In genomic region chr17:77315010-77315409, GRCh38 we compare ENCODE assay signal across 19 cellular contexts.
DNase-seq lines count a peak whose midpoint lies in the region; ATAC-seq, FAIRE-seq and TF ChIP-seq lines count a peak whose summit lies in the region.
"Had no signal": no experiment of that assay in that cellular context is flagged by ENCODE, and none has a peak within 500 bp of the region (broad histone marks: within the 10 kb centered on the region; RNA-seq: fewer than 3 reads in every experiment).

No MANE protein-coding gene starts in this region.

- H3K9me3 Mint-ChIP-seq in immature natural killer cell, result no peaks in the 10 kb centered on the region
- H3K9me3 Mint-ChIP-seq: H9 had no signal

- H2BK15ac ChIP-seq in IMR-90 (ENCODE audit: low read depth, low read length), result no peak overlapping the region
- no peak overlapping the region for H2BK15ac ChIP-seq in mesenchymal stem cell (ENCODE audit: low read depth, poor library complexity, severe bottlenecking)

- peak overlapping the region in 1 of 2 experiments; percentile 91 for H2BK12ac ChIP-seq in mesenchymal stem cell (ENCODE audit: low read length in 2 of 2)

- H3K56ac ChIP-seq in IMR-90 (ENCODE audit: extremely low read depth, insufficient read depth, low read length), result no peak overlapping the region

- no peak overlapping the region for H3K18ac ChIP-seq in IMR-90 (ENCODE audit: low read depth, low read length)
- H3K18ac ChIP-seq in mesenchymal stem cell (ENCODE audit: low read depth in 1 of 2, low read length in 2 of 2), result no peak overlapping the region

- no CpG with 5 or more reads among the region's 8 CpGs for WGBS in IMR-90 (ENCODE audit: extremely low coverage in 2 of 2, insufficient read length in 1 of 2), 2 experiments
- 81% methylated on average over 6 of the region's 8 CpGs for WGBS in K562 (ENCODE audit: insufficient coverage, low coverage, missing lambda C conversion rate)
- 98% methylated on average over 5 of the region's 8 CpGs for WGBS in mesenchymal stem cell
- WGBS in transverse colon (ENCODE audit: low coverage in 1 of 2), 2 donors, result 88% methylated on average over 8 of the region's 8 CpGs; no CpG with 5 or more reads in 1 of the 2 donors

- H2AK9ac ChIP-seq in IMR-90 (replicated peaks; ENCODE audit: low read depth, low read length, poor library complexity), result no peak overlapping the region

- H3K4me1 ChIP-seq in IMR-90 (ENCODE audit: control insufficient read depth, insufficient read depth, low read length) (peaks cover 36% of the 10 kb centered on the region), K562 (replicated peaks in 1 of 2; ENCODE audit: control insufficient read depth in 2 of 2, insufficient read depth in 2 of 2, low read length in 2 of 2) (peaks cover 8 to 36% of the 10 kb centered on the region in 2 experiments; a peak in 4 of 5 replicates), mesenchymal stem cell (ENCODE audit: control insufficient read depth, insufficient read depth, low read depth, low read length) (peaks cover 57% of the 10 kb centered on the region), transverse colon (peaks cover 25 to 58% (median 44%) of the 10 kb centered on the region in 4 donors)

- H3K4me1 Mint-ChIP-seq in immature natural killer cell, result peaks cover 9 to 16% of the 10 kb centered on the region in 2 donors

- intact Hi-C loops in IMR-90 (cut with micrococcal nuclease) (no loop called here), K562 (cut with micrococcal nuclease) (no loop called here), transverse colon (cut with DNase I; ENCODE audit: low total_unique reads) (no loop called here)

- H2BK20ac ChIP-seq in IMR-90 (ENCODE audit: low read depth, low read length), result no peak overlapping the region

- no peak overlapping the region for H2AFZ ChIP-seq in IMR-90 (replicated peaks; ENCODE audit: low read length, poor library complexity)
- H2AFZ ChIP-seq in K562 (ENCODE audit: low read depth, low read length), result no peak overlapping the region
- no peak overlapping the region for H2AFZ ChIP-seq in mesenchymal stem cell (ENCODE audit: low read depth, low read length)

- H4K8ac ChIP-seq in IMR-90 (ENCODE audit: low read depth in 2 of 2, low read length in 2 of 2), result no peak overlapping the region
- H4K8ac ChIP-seq in mesenchymal stem cell (ENCODE audit: low read length), result no peak overlapping the region

- no peak for DNase-seq in IMR-90
- no peak for DNase-seq in K562 (ENCODE audit: extremely low read depth in 1 of 4, low spot score in 3 of 4)
- DNase-seq in mesenchymal stem cell, result no peak
- DNase-seq in transverse colon, result peak; percentile 5
- DNase-seq in immature natural killer cell, result no peak
- DNase-seq in NCI-H2081 (lab: John Stamatoyannopoulos, UW), result no peak
- DNase-seq in ACHN, result no peak
- DNase-seq: DND-41, H9, NCI-H1417, NCI-H187 treated with DMSO at 0.1 percent for 48 hours, NCI-H2171, NCI-H446 treated with DMSO at 0.1 percent for 48 hours, NCI-H748 treated with DMSO at 0.1 percent for 48 hours, PC-3, SHP77 had no signal

- no peak overlapping the region for H4K5ac ChIP-seq in IMR-90 (ENCODE audit: low read depth, low read length)

- H2AK5ac ChIP-seq in IMR-90 (ENCODE audit: low read depth, low read length) (0 out of 2 replicates have a peak overlapping the region, but pooled peaks have one; percentile 66), mesenchymal stem cell (ENCODE audit: low read length, severe bottlenecking) (peak overlapping the region; percentile 93)

- H3K36me3 ChIP-seq in IMR-90 (ENCODE audit: control insufficient read depth, insufficient read depth, low read length) (no peaks in the 10 kb centered on the region), K562 (ENCODE audit: control insufficient read depth, insufficient read depth, low read length) (no peaks in the 10 kb centered on the region), mesenchymal stem cell (ENCODE audit: control insufficient read depth in 1 of 2, insufficient read depth in 2 of 2, low read depth in 1 of 2, low read length in 2 of 2) (peaks cover 0 to 36% of the 10 kb centered on the region in 2 experiments), transverse colon (no peaks in the 10 kb centered on the region)
- H3K36me3 ChIP-seq: BE2C had no signal

- H3K36me3 Mint-ChIP-seq in immature natural killer cell, result no peaks in the 10 kb centered on the region

- no peak for TF ChIP-seq RAD21 in IMR-90 (IDR thresholded peaks at IDR 0.05; ENCODE audit: low read length)
- TF ChIP-seq RAD21 in K562 (CRISPR knock-in tag; conservative IDR thresholded peaks at IDR 0.05 in 1 of 2, IDR thresholded peaks at IDR 0.05 in 1 of 2), result no peak

- TF ChIP-seq POLR2A in IMR-90 (IDR thresholded peaks at IDR 0.05; ENCODE audit: low read depth, low read length), result no peak
- no peak for TF ChIP-seq POLR2A in K562 (conservative IDR thresholded peaks at IDR 0.05)
- no peak for TF ChIP-seq POLR2A in transverse colon (IDR thresholded peaks at IDR 0.05)

- H3K27ac Mint-ChIP-seq in immature natural killer cell, result no peak overlapping the region

- H4K91ac ChIP-seq in IMR-90 (ENCODE audit: insufficient read depth, low read depth, low read length), result 0 out of 2 replicates have a peak overlapping the region, but pooled peaks have one; percentile 2
- peak overlapping the region; percentile 84 for H4K91ac ChIP-seq in mesenchymal stem cell (ENCODE audit: low read length)

- no peak overlapping the region for H3K4me3 Mint-ChIP-seq in immature natural killer cell

- TF ChIP-seq CTCF in IMR-90 (conservative IDR thresholded peaks at IDR 0.05; ENCODE audit: low read depth, low read length), result no peak
- TF ChIP-seq CTCF in K562 (IDR thresholded peaks at IDR 0.05 in 2 of 3, conservative IDR thresholded peaks at IDR 0.05 in 1 of 3; ENCODE audit: insufficient read depth in 2 of 3, low read depth in 1 of 3, low read length in 3 of 3), result no peak
- no peak for TF ChIP-seq CTCF in transverse colon (IDR thresholded peaks at IDR 0.05)

- H3K9ac ChIP-seq in IMR-90 (ENCODE audit: low read depth, low read length) (no peak overlapping the region), K562 (ENCODE audit: insufficient read depth in 1 of 2, low read depth in 2 of 2, low read length in 2 of 2) (no peak overlapping the region), mesenchymal stem cell (ENCODE audit: low read length) (no peak overlapping the region)

- BruUV-seq in IMR-90 (replicated peaks; lab: Mats Ljungman, UMichigan), result no TSS peak
- no TSS peak for BruUV-seq in K562 (replicated peaks; lab: Mats Ljungman, UMichigan)

- H3K9me1 ChIP-seq in IMR-90 (ENCODE audit: insufficient read depth, low read length), result peaks cover 21% of the 10 kb centered on the region
- no peaks in the 10 kb centered on the region for H3K9me1 ChIP-seq in K562 (ENCODE audit: control insufficient read depth, insufficient read depth, low read length)

- no peak overlapping the region for H3K4me2 ChIP-seq in IMR-90 (ENCODE audit: low read depth, low read length)
- no peak overlapping the region for H3K4me2 ChIP-seq in K562 (ENCODE audit: insufficient read depth, low read length)
- no peak overlapping the region for H3K4me2 ChIP-seq in mesenchymal stem cell (ENCODE audit: low read length, poor library complexity, severe bottlenecking)

- H3K4me3 ChIP-seq in IMR-90 (ENCODE audit: insufficient read depth, low read depth, low read length), result no peak overlapping the region
- no peak overlapping the region for H3K4me3 ChIP-seq in K562
- no peak overlapping the region for H3K4me3 ChIP-seq in mesenchymal stem cell (ENCODE audit: insufficient read depth in 1 of 2, low read depth in 1 of 2, low read length in 2 of 2)
- H3K4me3 ChIP-seq in transverse colon, result no peak overlapping the region
- H3K4me3 ChIP-seq: GM12878 had no signal

- dilution Hi-C loops in IMR-90 (cut with HindIII; ENCODE audit: low sequenced_read_pairs, unreplicated experiment), result no loop called here

- no peak for ATAC-seq in IMR-90 (ENCODE audit: low read depth)
- no peak for ATAC-seq in K562
- ATAC-seq: GM12878, PC-3 had no signal

- H2BK120ac ChIP-seq in IMR-90 (ENCODE audit: low read depth, low read length) (peak overlapping the region; percentile 29; the same call in 1 of the 2 replicates), mesenchymal stem cell (ENCODE audit: low read depth, low read length) (no peak overlapping the region)

- no peak overlapping the region for H3K14ac ChIP-seq in IMR-90 (replicated peaks; ENCODE audit: low read depth, low read length)
- H3K14ac ChIP-seq in mesenchymal stem cell (ENCODE audit: low read length in 2 of 2), result no peak overlapping the region

- H3K23ac ChIP-seq in IMR-90 (ENCODE audit: low read depth, low read length), result no peak overlapping the region
- no peak overlapping the region for H3K23ac ChIP-seq in mesenchymal stem cell (ENCODE audit: low read length in 2 of 2)

- H3K27me3 ChIP-seq in IMR-90 (ENCODE audit: control insufficient read depth, insufficient read depth, low read length), result no peaks in the 10 kb centered on the region
- peaks cover 0 to 24% of the 10 kb centered on the region in 2 experiments; a peak in 3 of 5 replicates for H3K27me3 ChIP-seq in K562 (ENCODE audit: control insufficient read depth in 2 of 2, insufficient read depth in 2 of 2, low read length in 2 of 2)
- no peaks in the 10 kb centered on the region for H3K27me3 ChIP-seq in mesenchymal stem cell (ENCODE audit: control insufficient read depth in 1 of 2, insufficient read depth in 1 of 2, low read length in 2 of 2)
- H3K27me3 ChIP-seq in transverse colon, result no peaks in the 10 kb centered on the region
- H3K27me3 ChIP-seq: BE2C had no signal

- CTCF ChIA-PET in IMR-90 (lab: Yijun Ruan, JAX), result no interaction called here
- CTCF ChIA-PET in K562 (lab: Yijun Ruan, JAX; ENCODE audit: low intra/inter-chr PET ratio), result no interaction called here

- in situ Hi-C loops in IMR-90 (cut with MboI; ENCODE audit: low sequenced_read_pairs) (no loop called here), K562 (cut with MboI) (no loop called here), transverse colon (cut with MboI; ENCODE audit: low pct_ligation_motif_present in 1 of 4, low pct_unique_long_range_greater_than_20kb in 1 of 4, low sequenced_read_pairs in 3 of 4) (no loop called here), ACHN (cut with HindIII; ENCODE audit: low pct_ligation_motif_present, low pct_unique_long_range_greater_than_20kb, low sequenced_read_pairs) (no loop called here)

- no peak for FAIRE-seq in K562 (lab: Jason Lieb, UNC)
- FAIRE-seq: GM12878, HTR-8/SVneo had no signal

- POLR2A ChIA-PET in IMR-90 (lab: Charles Lee; ENCODE audit: unreplicated experiment) (no interaction called here), K562 (lab: Yijun Ruan, JAX) (no interaction called here)

- TF ChIP-seq EP300 in K562 (IDR thresholded peaks at IDR 0.05; ENCODE audit: low read length), result no peak
- TF ChIP-seq EP300 in transverse colon (IDR thresholded peaks at IDR 0.05; ENCODE audit: low read depth), result no peak

- H2BK5ac ChIP-seq in IMR-90 (ENCODE audit: low read depth, low read length, poor library complexity, severe bottlenecking), result no peak overlapping the region
- H2BK5ac ChIP-seq in mesenchymal stem cell (ENCODE audit: low read depth, low read length, poor library complexity, severe bottlenecking), result no peak overlapping the region

- H3K27me3 Mint-ChIP-seq in immature natural killer cell (ENCODE audit: low read depth in 3 of 3), result peaks cover 0 to 7% (median 0%) of the 10 kb centered on the region in 3 donors

- peak overlapping the region; percentile 39; the same call in 1 of the 2 replicates for H3K4ac ChIP-seq in IMR-90 (ENCODE audit: low read depth, low read length)
- peak overlapping the region in 1 of 2 experiments; percentile 20 for H3K4ac ChIP-seq in mesenchymal stem cell (ENCODE audit: low read depth in 1 of 2, low read length in 2 of 2)

- peaks cover 6% of the 10 kb centered on the region for H3K79me2 ChIP-seq in K562 (ENCODE audit: control insufficient read depth, insufficient read depth, low read length)

- no peak overlapping the region for H3K27ac ChIP-seq in IMR-90 (ENCODE audit: insufficient read depth, low read length)
- no peak overlapping the region for H3K27ac ChIP-seq in K562 (ENCODE audit: extremely low read depth, low read depth, low read length)
- no peak overlapping the region for H3K27ac ChIP-seq in mesenchymal stem cell (ENCODE audit: low read length, poor library complexity, severe bottlenecking)
- no peak overlapping the region for H3K27ac ChIP-seq in transverse colon

- H4K20me1 ChIP-seq in IMR-90 (ENCODE audit: insufficient read depth, low read length) (no peaks in the 10 kb centered on the region), K562 (replicated peaks; ENCODE audit: control insufficient read depth, insufficient read depth, low read length) (peaks cover 2% of the 10 kb centered on the region; the same call in 1 of the 2 replicates)

- H3K79me1 ChIP-seq in IMR-90 (ENCODE audit: low read depth in 1 of 2, low read length in 2 of 2) (peaks cover 22 to 74% of the 10 kb centered on the region in 2 experiments), mesenchymal stem cell (replicated peaks; ENCODE audit: low read length, poor library complexity, severe bottlenecking) (peaks cover 19% of the 10 kb centered on the region)

- H3K9me3 ChIP-seq in IMR-90 (ENCODE audit: control insufficient read depth, insufficient read depth, low read length) (no peaks in the 10 kb centered on the region), K562 (replicated peaks; ENCODE audit: control insufficient read depth, insufficient read depth, low read depth, low read length) (no peaks in the 10 kb centered on the region), mesenchymal stem cell (ENCODE audit: control insufficient read depth, low read length) (no peaks in the 10 kb centered on the region), transverse colon (no peaks in the 10 kb centered on the region)
- H3K9me3 ChIP-seq: BE2C had no signal
